ENCODE assay signal across 36 cellular contexts in genomic region chrX:125883169-125883568, GRCh38.
"Had no signal": no experiment of that assay in that cellular context is flagged by ENCODE, and none has a peak within 500 bp of the region (broad histone marks: within the 10 kb centered on the region; RNA-seq: fewer than 3 reads in every experiment).

No MANE protein-coding gene starts in this region.

- H3K4me1 ChIP-seq: adrenal gland, body of pancreas, breast epithelium had no signal

- H3K9me3 Mint-ChIP-seq: activated CD4-positive, alpha-beta T cell treated with anti-CD3 and anti-CD28 coated beads, Interleukin-2, amount 10 ng/mL, durations not matched to agents 24 days and 14 days; activated T-helper 1 cell treated with anti-CD3 and anti-CD28 coated beads, Interleukin-12 subunit alpha, Interleukin-12 subunit beta, Interleukin-2, Interleukin-4 antibody, amounts not matched to agents 30 ng/mL and 10 ng/mL and 1 ng/mL, durations not matched to agents 14 hours and 24 hours and 36 hours; activated T-helper 17 cell treated with anti-CD3 and anti-CD28 coated beads, Interleukin-2, amount 50 U/mL, for 72 hours had no signal

- H3K36me3 ChIP-seq: adrenal gland, brain microvascular endothelial cell, breast epithelium had no signal

- H3K4me3 Mint-ChIP-seq: activated B cell treated with CpG ODN at 0.5 μM for 24 hours; activated CD4-positive, alpha-beta memory T cell treated with anti-CD3 and anti-CD28 coated beads for 36 hours; activated CD4-positive, alpha-beta T cell treated with anti-CD3 and anti-CD28 coated beads, Interleukin-2, amount 10 ng/mL, durations not matched to agents 24 days and 14 days; activated CD8-positive, alpha-beta T cell treated with anti-CD3 and anti-CD28 coated beads for 36 hours; activated naive CD4-positive, alpha-beta T cell treated with anti-CD3 and anti-CD28 coated beads for 36 hours; activated naive CD8-positive, alpha-beta T cell treated with anti-CD3 and anti-CD28 coated beads for 36 hours; activated T-cell treated with anti-CD3 and anti-CD28 coated beads, Interleukin-2, amount 50 U/mL, for 4 hours; activated T-cell treated with anti-CD3 and anti-CD28 coated beads, Interleukin-2, amount 50 U/mL, for 72 hours; activated T-helper 1 cell treated with anti-CD3 and anti-CD28 coated beads, Interleukin-12 subunit alpha, Interleukin-12 subunit beta, Interleukin-2, Interleukin-4 antibody, amounts not matched to agents 30 ng/mL and 10 ng/mL and 1 ng/mL, durations not matched to agents 14 hours and 24 hours and 36 hours; activated T-helper 17 cell treated with anti-CD3 and anti-CD28 coated beads, Interleukin-2, amount 50 U/mL, for 72 hours; T-helper 1 cell treated with Interleukin-12 subunit alpha and Interleukin-12 subunit beta and Interleukin-4 antibody, amounts not matched to agents 30 μg/mL and 1 μg/mL, for 36 hours; T-helper 2 cell treated with Interferon-gamma antibody and Interleukin-4, amounts not matched to agents 5 μg/mL and 100 μg/mL, for 36 hours had no signal

- H3K27me3 ChIP-seq: adrenal gland, body of pancreas, brain microvascular endothelial cell, breast epithelium had no signal

- H3K27ac Mint-ChIP-seq: activated B cell treated with CpG ODN at 0.5 μM for 24 hours; activated CD4-positive, alpha-beta memory T cell treated with anti-CD3 and anti-CD28 coated beads for 36 hours; activated CD4-positive, alpha-beta T cell treated with anti-CD3 and anti-CD28 coated beads, Interleukin-2, amount 10 ng/mL, durations not matched to agents 24 days and 14 days; activated CD8-positive, alpha-beta T cell treated with anti-CD3 and anti-CD28 coated beads for 36 hours; activated naive CD4-positive, alpha-beta T cell treated with anti-CD3 and anti-CD28 coated beads for 36 hours; activated naive CD4-positive, alpha-beta T cell treated with anti-CD3 and anti-CD28 coated beads, Interleukin-2, amount 50 U/mL, for 72 hours; activated naive CD8-positive, alpha-beta T cell treated with anti-CD3 and anti-CD28 coated beads for 36 hours; activated T-cell treated with anti-CD3 and anti-CD28 coated beads, Interleukin-2, amount 50 U/mL, for 72 hours; activated T-helper 1 cell treated with anti-CD3 and anti-CD28 coated beads, Interleukin-12 subunit alpha, Interleukin-12 subunit beta, Interleukin-2, Interleukin-4 antibody, amounts not matched to agents 30 ng/mL and 10 ng/mL and 1 ng/mL, durations not matched to agents 14 hours and 24 hours and 36 hours; activated T-helper 17 cell treated with anti-CD3 and anti-CD28 coated beads, Interleukin-2, amount 50 U/mL, for 72 hours; T-helper 1 cell treated with Interleukin-12 subunit alpha and Interleukin-12 subunit beta and Interleukin-4 antibody, amounts not matched to agents 30 μg/mL and 1 μg/mL, for 36 hours; T-helper 2 cell treated with Interferon-gamma antibody and Interleukin-4, amounts not matched to agents 5 μg/mL and 100 μg/mL, for 36 hours had no signal

- H3K4me1 Mint-ChIP-seq: activated B cell treated with CpG ODN at 0.5 μM for 24 hours; activated CD4-positive, alpha-beta T cell treated with anti-CD3 and anti-CD28 coated beads, Interleukin-2, amount 10 ng/mL, durations not matched to agents 24 days and 14 days; activated naive CD8-positive, alpha-beta T cell treated with anti-CD3 and anti-CD28 coated beads for 36 hours; activated T-helper 17 cell treated with anti-CD3 and anti-CD28 coated beads, Interleukin-2, amount 50 U/mL, for 72 hours had no signal

- DNase-seq: activated B cell treated with CpG ODN at 0.5 μM for 24 hours; activated CD4-positive, alpha-beta memory T cell treated with anti-CD3 and anti-CD28 coated beads for 36 hours; activated CD4-positive, alpha-beta T cell treated with anti-CD3 and anti-CD28 coated beads for 4 hours; activated CD4-positive, alpha-beta T cell treated with anti-CD3 and anti-CD28 coated beads, Interleukin-2, amount 10 ng/mL, durations not matched to agents 24 days and 14 days; activated CD4-positive, alpha-beta T cell treated with anti-CD3 and anti-CD28 coated beads, Interleukin-2, amount 50 U/mL, for 1 hour; activated CD4-positive, alpha-beta T cell treated with anti-CD3 and anti-CD28 coated beads, Interleukin-2, amount 50 U/mL, for 4 hours; activated CD4-positive, CD25-positive, alpha-beta regulatory T cell treated with anti-CD3 and anti-CD28 coated beads, Interleukin-2, amount 50 U/mL, for 72 hours; activated CD8-positive, alpha-beta memory T cell treated with anti-CD3 and anti-CD28 coated beads, Interleukin-2, amount 50 U/mL, for 4 hours; activated CD8-positive, alpha-beta T cell treated with anti-CD3 and anti-CD28 coated beads for 36 hours; activated effector memory CD4-positive, alpha-beta T cell treated with anti-CD3 and anti-CD28 coated beads, Interleukin-2, amount 50 U/mL, for 16 hours; activated gamma-delta T cell treated with Interleukin-2 at 50 U/mL for 16 hours; activated naive CD4-positive, alpha-beta T cell; activated naive CD4-positive, alpha-beta T cell treated with anti-CD3 and anti-CD28 coated beads for 36 hours; activated naive CD4-positive, alpha-beta T cell treated with anti-CD3 and anti-CD28 coated beads, Interleukin-2, amount 50 U/mL, for 16 hours; activated naive CD8-positive, alpha-beta T cell treated with anti-CD3 and anti-CD28 coated beads for 36 hours; activated T-cell treated with anti-CD3 and anti-CD28 coated beads for 4 hours; activated T-cell treated with anti-CD3 and anti-CD28 coated beads, Interleukin-2, amount 50 U/mL, for 1 hour; activated T-cell treated with anti-CD3 and anti-CD28 coated beads, Interleukin-2, amount 50 U/mL, for 4 hours; activated T-cell treated with anti-CD3 and anti-CD28 coated beads, Interleukin-2, amount 50 U/mL, for 72 hours; adrenal gland; amniotic stem cell; aorta; body of pancreas; brain microvascular endothelial cell; central memory CD4-positive, alpha-beta T cell; T-helper 1 cell; T-helper 2 cell; T-helper 9 cell had no signal

- H3K27ac ChIP-seq: adrenal gland, body of pancreas, brain microvascular endothelial cell, breast epithelium, VCaP had no signal

- FAIRE-seq: TTC549 had no signal

- H3K36me3 Mint-ChIP-seq: activated CD4-positive, alpha-beta memory T cell treated with anti-CD3 and anti-CD28 coated beads for 36 hours; activated naive CD4-positive, alpha-beta T cell treated with anti-CD3 and anti-CD28 coated beads, Interleukin-2, amount 50 U/mL, for 72 hours; activated naive CD8-positive, alpha-beta T cell treated with anti-CD3 and anti-CD28 coated beads for 36 hours had no signal

- H3K9me3 ChIP-seq: adrenal gland, body of pancreas had no signal

- ATAC-seq: activated CD8-positive, alpha-beta T cell treated with anti-CD3 and anti-CD28 coated beads for 36 hours; activated naive CD4-positive, alpha-beta T cell treated with anti-CD3 and anti-CD28 coated beads, Interleukin-2, amount 50 U/mL, for 72 hours; activated T-cell treated with anti-CD3 and anti-CD28 coated beads, Interleukin-2, amount 50 U/mL, for 4 hours; activated T-cell treated with anti-CD3 and anti-CD28 coated beads, Interleukin-2, amount 50 U/mL, for 72 hours; activated T-helper 17 cell treated with anti-CD3 and anti-CD28 coated beads, Interleukin-2, amount 50 U/mL, for 72 hours; body of pancreas had no signal

- H3K27me3 Mint-ChIP-seq: activated B cell treated with CpG ODN at 0.5 μM for 24 hours; activated CD4-positive, alpha-beta memory T cell treated with anti-CD3 and anti-CD28 coated beads for 36 hours; activated CD4-positive, alpha-beta T cell treated with anti-CD3 and anti-CD28 coated beads, Interleukin-2, amount 10 ng/mL, durations not matched to agents 24 days and 14 days; activated CD8-positive, alpha-beta T cell treated with anti-CD3 and anti-CD28 coated beads for 36 hours; activated naive CD8-positive, alpha-beta T cell treated with anti-CD3 and anti-CD28 coated beads for 36 hours; activated T-helper 17 cell treated with anti-CD3 and anti-CD28 coated beads, Interleukin-2, amount 50 U/mL, for 72 hours had no signal

- H3K4me3 ChIP-seq: adrenal gland, body of pancreas, breast epithelium had no signal
